ENCODE assay signal across 23 cellular contexts in genomic region chr10:28890121-28890950, GRCh38.
DNase-seq lines count a peak whose midpoint lies in the region; ATAC-seq, FAIRE-seq and TF ChIP-seq lines count a peak whose summit lies in the region.
"Had no signal": no experiment of that assay in that cellular context is flagged by ENCODE, and none has a peak within 500 bp of the region (broad histone marks: within the 10 kb centered on the region; RNA-seq: fewer than 3 reads in every experiment).

No MANE protein-coding gene starts in this region.

- no peak overlapping the region for H3K4me2 ChIP-seq in K562 (ENCODE audit: insufficient read depth, low read length)
- H3K4me2 ChIP-seq: BLaER1, SK-N-SH had no signal

- intact Hi-C loops in activated CD4-positive, alpha-beta T cell treated with anti-CD3 and anti-CD28 coated beads for 36 hours (cut with DNase I, micrococcal nuclease) = no loop called here
- intact Hi-C loops in K562 (cut with micrococcal nuclease) (no loop called here), left lung (cut with DNase I) (no loop called here)

- 56% methylated on average over 4 of the region's 5 CpGs for WGBS in K562 (ENCODE audit: insufficient coverage, low coverage, missing lambda C conversion rate)

- TF ChIP-seq POLR2A in K562 (conservative IDR thresholded peaks at IDR 0.05) = no peak

- peaks cover 0 to 8% of the 10 kb centered on the region in 2 experiments; a peak in 2 of 5 replicates for H3K4me1 ChIP-seq in K562 (replicated peaks in 1 of 2; ENCODE audit: control insufficient read depth in 2 of 2, insufficient read depth in 2 of 2, low read length in 2 of 2)
- H3K4me1 ChIP-seq in left lung = no peaks in the 10 kb centered on the region

- H3K27ac ChIP-seq in K562 (ENCODE audit: extremely low read depth, low read depth, low read length) (no peak overlapping the region), left lung (no peak overlapping the region)
- H3K27ac ChIP-seq: 22Rv1, BLaER1 had no signal

- H3K9me3 Mint-ChIP-seq in activated CD4-positive, alpha-beta T cell treated with anti-CD3 and anti-CD28 coated beads for 36 hours (ENCODE audit: low read depth) = no peaks in the 10 kb centered on the region
- no peaks in the 10 kb centered on the region for H3K9me3 Mint-ChIP-seq in progenitor cell of endocrine pancreas (ENCODE audit: low read depth)
- H3K9me3 Mint-ChIP-seq: CD4-positive, alpha-beta memory T cell; IgD-negative memory B cell had no signal

- POLR2A ChIA-PET in activated CD4-positive, alpha-beta T cell treated with anti-CD3 and anti-CD28 coated beads for 36 hours (lab: Charles Lee) = no interaction called here
- POLR2A ChIA-PET in K562 (lab: Yijun Ruan, JAX) = no interaction called here

- H3K27me3 ChIP-seq in K562 (ENCODE audit: control insufficient read depth in 2 of 2, insufficient read depth in 2 of 2, low read length in 2 of 2) = no peaks in the 10 kb centered on the region
- no peaks in the 10 kb centered on the region for H3K27me3 ChIP-seq in left lung
- H3K27me3 ChIP-seq: BLaER1, MG63 had no signal

- no peak for TF ChIP-seq RAD21 in K562 (CRISPR knock-in tag; conservative IDR thresholded peaks at IDR 0.05 in 1 of 2, IDR thresholded peaks at IDR 0.05 in 1 of 2)

- ATAC-seq in activated CD4-positive, alpha-beta T cell treated with anti-CD3 and anti-CD28 coated beads for 36 hours = peak; percentile 41
- ATAC-seq in K562 = peak; percentile 27; the same call in 2 of the 3 replicates
- ATAC-seq in left lung = no peak
- no peak for ATAC-seq in HG03354 (IDR thresholded peaks at IDR 0.05; ENCODE audit: poor library complexity, severe bottlenecking, unreplicated experiment)

- no peak for DNase-seq in activated CD4-positive, alpha-beta T cell treated with anti-CD3 and anti-CD28 coated beads for 36 hours
- DNase-seq in activated CD4-positive, alpha-beta T cell treated with anti-CD3 and anti-CD28 coated beads for 1 hour = no peak
- DNase-seq in ELF-1 (ENCODE audit: low read depth, low spot score) (peak; percentile 23), K562 (ENCODE audit: extremely low read depth in 1 of 4, low spot score in 3 of 4) (no peak), progenitor cell of endocrine pancreas (ENCODE audit: low spot score, unreplicated experiment) (no peak), left lung (no peak)
- no peak for DNase-seq in stimulated activated CD4-positive, alpha-beta T cell treated with anti-CD3 and anti-CD28 coated beads, Interleukin-2, amount 100 ng/mL, for 48 hours
- DNase-seq: ACHN; CD4-positive, alpha-beta memory T cell; GF-D8; Karpas-422; NCI-H1417; NCI-H187; NCI-H446 treated with DMSO at 0.1 percent for 48 hours; NCI-H526 treated with DMSO at 0.1 percent for 48 hours; RPMI8226; SHP77 treated with DMSO at 0.1 percent for 48 hours; SK-N-SH had no signal

- FAIRE-seq in K562 (lab: Jason Lieb, UNC) = no peak

- H3K36me3 ChIP-seq in K562 (ENCODE audit: control insufficient read depth, insufficient read depth, low read length) (no peaks in the 10 kb centered on the region), left lung (no peaks in the 10 kb centered on the region)
- H3K36me3 ChIP-seq: BLaER1, MG63 had no signal

- no TSS peak for BruUV-seq in K562 (replicated peaks; lab: Mats Ljungman, UMichigan)

- H3K9ac ChIP-seq in K562 (ENCODE audit: insufficient read depth in 1 of 2, low read depth in 2 of 2, low read length in 2 of 2) = no peak overlapping the region
- H3K9ac ChIP-seq: BLaER1, SK-N-SH had no signal

- H3K9me3 ChIP-seq in K562 (replicated peaks; ENCODE audit: control insufficient read depth, insufficient read depth, low read depth, low read length) (no peaks in the 10 kb centered on the region), left lung (no peaks in the 10 kb centered on the region)
- H3K9me3 ChIP-seq: BLaER1, MG63, SK-N-SH had no signal

- H3K4me3 ChIP-seq in K562 = no peak overlapping the region
- H3K4me3 ChIP-seq in left lung = no peak overlapping the region
- H3K4me3 ChIP-seq: BLaER1, MG63 had no signal

- no peak for TF ChIP-seq EP300 in K562 (IDR thresholded peaks at IDR 0.05; ENCODE audit: low read length)

- no peaks in the 10 kb centered on the region for H3K27me3 Mint-ChIP-seq in activated CD4-positive, alpha-beta T cell treated with anti-CD3 and anti-CD28 coated beads for 36 hours
- H3K27me3 Mint-ChIP-seq in progenitor cell of endocrine pancreas = no peaks in the 10 kb centered on the region
- H3K27me3 Mint-ChIP-seq: CD4-positive, alpha-beta memory T cell; IgD-negative memory B cell had no signal

- no peak overlapping the region for H3K4me3 Mint-ChIP-seq in activated CD4-positive, alpha-beta T cell treated with anti-CD3 and anti-CD28 coated beads for 36 hours
- no peak overlapping the region for H3K4me3 Mint-ChIP-seq in progenitor cell of endocrine pancreas (ENCODE audit: low read depth)
- H3K4me3 Mint-ChIP-seq: CD4-positive, alpha-beta memory T cell; IgD-negative memory B cell had no signal

- no peak overlapping the region for H3K27ac Mint-ChIP-seq in activated CD4-positive, alpha-beta T cell treated with anti-CD3 and anti-CD28 coated beads for 36 hours
- peak overlapping the region; percentile 49 for H3K27ac Mint-ChIP-seq in progenitor cell of endocrine pancreas
- H3K27ac Mint-ChIP-seq: CD4-positive, alpha-beta memory T cell; IgD-negative memory B cell had no signal

- TF ChIP-seq CTCF in K562 (IDR thresholded peaks at IDR 0.05 in 2 of 3, conservative IDR thresholded peaks at IDR 0.05 in 1 of 3; ENCODE audit: insufficient read depth in 2 of 3, low read depth in 1 of 3, low read length in 3 of 3) = no peak
- no peak for TF ChIP-seq CTCF in progenitor cell of endocrine pancreas (IDR thresholded peaks at IDR 0.05; ENCODE audit: unreplicated experiment)
- no peak for TF ChIP-seq CTCF in left lung (IDR thresholded peaks at IDR 0.05)

- in situ Hi-C loops in K562 (cut with MboI) = no loop called here

- H4K20me1 ChIP-seq in K562 (replicated peaks; ENCODE audit: control insufficient read depth, insufficient read depth, low read length) = no peaks in the 10 kb centered on the region
- H4K20me1 ChIP-seq: BLaER1 had no signal

- H3K79me2 ChIP-seq in K562 (ENCODE audit: control insufficient read depth, insufficient read depth, low read length) = no peaks in the 10 kb centered on the region

- CTCF ChIA-PET in activated CD4-positive, alpha-beta T cell treated with anti-CD3 and anti-CD28 coated beads for 36 hours (lab: Charles Lee) = interaction anchor here (0.6 kb wide), 1 partner anchor 9 kb away, joined by 4 read pairs; no protein-coding TSS in a partner anchor
- CTCF ChIA-PET in K562 (lab: Yijun Ruan, JAX; ENCODE audit: low intra/inter-chr PET ratio) = no interaction called here

- H3K4me1 Mint-ChIP-seq in activated CD4-positive, alpha-beta T cell treated with anti-CD3 and anti-CD28 coated beads for 36 hours = no peaks in the 10 kb centered on the region
- peaks cover 14% of the 10 kb centered on the region for H3K4me1 Mint-ChIP-seq in progenitor cell of endocrine pancreas (ENCODE audit: low read depth)
- H3K4me1 Mint-ChIP-seq: CD4-positive, alpha-beta memory T cell; IgD-negative memory B cell had no signal

- no peaks in the 10 kb centered on the region for H3K36me3 Mint-ChIP-seq in activated CD4-positive, alpha-beta T cell treated with anti-CD3 and anti-CD28 coated beads for 36 hours (ENCODE audit: low read depth)
- H3K36me3 Mint-ChIP-seq in progenitor cell of endocrine pancreas (ENCODE audit: insufficient read depth) = no peaks in the 10 kb centered on the region
- H3K36me3 Mint-ChIP-seq: CD4-positive, alpha-beta memory T cell; IgD-negative memory B cell had no signal

- peak overlapping the region; percentile 29 for H2AFZ ChIP-seq in K562 (ENCODE audit: low read depth, low read length)

- no peaks in the 10 kb centered on the region for H3K9me1 ChIP-seq in K562 (ENCODE audit: control insufficient read depth, insufficient read depth, low read length)

TF ChIP-seq in K562, 482 proteins besides CTCF, POLR2A, EP300 and RAD21:
- TF ChIP-seq TBP (optimal IDR thresholded peaks at IDR 0.05; ENCODE audit: low read depth, low read length) (peak; percentile 62), FOSL1 (tag; conservative IDR thresholded peaks at IDR 0.05) (peak; percentile 54), TCF3 (CRISPR knock-in tag; IDR thresholded peaks at IDR 0.05) (no peak), SRF (CRISPR knock-in tag; IDR thresholded peaks at IDR 0.05) (peak in 1 of 2 experiments; percentile 83; a peak in 2 of 4 replicates)
- TF ChIP-seq, protein P1, sequence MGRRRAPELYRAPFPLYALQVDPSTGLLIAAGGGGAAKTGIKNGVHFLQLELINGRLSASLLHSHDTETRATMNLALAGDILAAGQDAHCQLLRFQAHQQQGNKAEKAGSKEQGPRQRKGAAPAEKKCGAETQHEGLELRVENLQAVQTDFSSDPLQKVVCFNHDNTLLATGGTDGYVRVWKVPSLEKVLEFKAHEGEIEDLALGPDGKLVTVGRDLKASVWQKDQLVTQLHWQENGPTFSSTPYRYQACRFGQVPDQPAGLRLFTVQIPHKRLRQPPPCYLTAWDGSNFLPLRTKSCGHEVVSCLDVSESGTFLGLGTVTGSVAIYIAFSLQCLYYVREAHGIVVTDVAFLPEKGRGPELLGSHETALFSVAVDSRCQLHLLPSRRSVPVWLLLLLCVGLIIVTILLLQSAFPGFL (CRISPR knock-in tag; IDR thresholded peaks at IDR 0.05) = no peak
- TF ChIP-seq, protein P2, sequence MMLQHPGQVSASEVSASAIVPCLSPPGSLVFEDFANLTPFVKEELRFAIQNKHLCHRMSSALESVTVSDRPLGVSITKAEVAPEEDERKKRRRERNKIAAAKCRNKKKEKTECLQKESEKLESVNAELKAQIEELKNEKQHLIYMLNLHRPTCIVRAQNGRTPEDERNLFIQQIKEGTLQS (IDR thresholded peaks at IDR 0.05) = peak; percentile 28; the same call in 1 of the 2 replicates
- TF ChIP-seq, protein P2 (CRISPR knock-in tag; conservative IDR thresholded peaks at IDR 0.05) = no peak
TF ChIP-seq in K562: peak in this region for 4.

Comparison
In these comparisons a context has a peak if more than half of its experiments do, and no peak if none do; other contexts are left out.
1. ATAC-seq: peak in activated CD4-positive, alpha-beta T cell treated with anti-CD3 and anti-CD28 coated beads for 36 hours (single experiment) and K562 (single experiment); none in left lung (single experiment) and HG03354 (single experiment).